In the genomic region with DNA sequence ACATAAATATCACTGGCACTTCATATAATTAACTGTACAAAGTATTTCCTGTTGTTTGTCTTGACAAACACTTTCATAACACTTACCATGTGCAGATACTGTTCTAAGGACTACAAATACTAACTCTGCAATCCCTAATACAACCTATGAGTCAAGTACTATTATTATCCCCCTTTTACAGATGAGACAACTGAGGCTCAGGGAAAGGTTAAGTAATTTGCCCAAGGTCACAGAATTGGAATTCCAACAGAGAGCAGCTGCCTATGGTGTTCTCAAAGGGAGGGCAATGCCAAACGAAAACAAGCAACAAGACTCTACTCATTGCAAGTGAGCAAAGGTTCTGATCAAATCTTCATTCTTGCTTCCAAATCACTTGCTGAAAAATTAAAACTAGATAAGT, we compare ENCODE assay signal across 14 cellular contexts.
DNase-seq lines count a peak whose midpoint lies in the region; ATAC-seq and TF ChIP-seq lines count a peak whose summit lies in the region.
"Had no signal": no experiment of that assay in that cellular context is flagged by ENCODE, and none has a peak within 500 bp of the region (broad histone marks: within the 10 kb centered on the region; RNA-seq: fewer than 3 reads in every experiment).

No MANE protein-coding gene starts in this region.

- H3K9ac ChIP-seq in iPS-20b (ENCODE audit: low read depth, low read length), result peak overlapping the region; percentile 46; the same call in 1 of the 2 replicates

- TF ChIP-seq POLR2A in prostate gland (IDR thresholded peaks at IDR 0.05), result no peak

- H3K4me1 ChIP-seq in right atrium auricular region, result peaks cover 0 to 52% of the 10 kb centered on the region in 2 donors
- H3K4me1 ChIP-seq in iPS-20b (ENCODE audit: insufficient read depth, low read length), result peaks cover 53% of the 10 kb centered on the region
- peaks cover 8% of the 10 kb centered on the region for H3K4me1 ChIP-seq in prostate gland (replicated peaks)

- 56% methylated on average over 1 of the region's 1 CpG for WGBS in prostate gland

- H3K4me3 ChIP-seq in right atrium auricular region (no peak overlapping the region), iPS-20b (ENCODE audit: low read length) (0 out of 2 replicates have a peak overlapping the region, but pooled peaks have one; percentile 27), prostate gland (no peak overlapping the region)
- H3K4me3 ChIP-seq: HAP-1 had no signal

- intact Hi-C loops in cardiac septum (cut with DNase I) (loop anchor here (5.0 kb wide), 1 partner anchor 84 kb away; the partner anchor contains the start of gene MAGI1), prostate gland (cut with DNase I) (no loop called here)

- H3K9me3 ChIP-seq in right atrium auricular region (no peaks in the 10 kb centered on the region), iPS-20b (ENCODE audit: insufficient read depth, low read depth, low read length) (no peaks in the 10 kb centered on the region), prostate gland (no peaks in the 10 kb centered on the region)
- H3K9me3 ChIP-seq: HAP-1 had no signal

- no peak for TF ChIP-seq CTCF in right atrium auricular region (IDR thresholded peaks at IDR 0.05)
- TF ChIP-seq CTCF in prostate gland (IDR thresholded peaks at IDR 0.05), result no peak

- ATAC-seq in HG02870 (IDR thresholded peaks at IDR 0.05; ENCODE audit: unreplicated experiment), result no peak
- no peak for ATAC-seq in HG03175 (IDR thresholded peaks at IDR 0.05; ENCODE audit: unreplicated experiment)
- ATAC-seq: stimulated activated naive B cell treated with anti-CD40 and anti-IgM and Interleukin-4, amounts not matched to agents 10 μg/mL and 1 μg/mL and 100 μg/mL, for 72 hours had no signal

- H3K36me3 ChIP-seq in right atrium auricular region (no peaks in the 10 kb centered on the region), iPS-20b (ENCODE audit: insufficient read depth, low read depth, low read length) (no peaks in the 10 kb centered on the region), prostate gland (no peaks in the 10 kb centered on the region)
- H3K36me3 ChIP-seq: HAP-1 had no signal

- peak overlapping the region; percentile 73 to 74 for H3K27ac ChIP-seq in right atrium auricular region
- H3K27ac ChIP-seq in iPS-20b (ENCODE audit: low read length), result peak overlapping the region; percentile 79
- H3K27ac ChIP-seq in prostate gland, result peak overlapping the region; percentile 83 to 86

- H3K27me3 ChIP-seq in right atrium auricular region (no peaks in the 10 kb centered on the region), iPS-20b (ENCODE audit: insufficient read depth, low read length) (no peaks in the 10 kb centered on the region), prostate gland (replicated peaks; ENCODE audit: insufficient read depth) (no peaks in the 10 kb centered on the region)

- no peak for DNase-seq in right atrium auricular region (ENCODE audit: low spot score)
- DNase-seq in cardiac septum (ENCODE audit: low spot score), result no peak
- DNase-seq in prostate gland (ENCODE audit: low spot score), result no peak
- DNase-seq in NCI-H526 treated with DMSO at 0.1 percent for 48 hours (lab: John Stamatoyannopoulos, UW), result no peak
- DNase-seq in inferior parietal cortex (ENCODE audit: extremely low spot score), result no peak
- DNase-seq: activated naive CD8-positive, alpha-beta T cell treated with anti-CD3 and anti-CD28 coated beads, Interleukin-2, amount 10 ng/mL, durations not matched to agents 7 days and 5 days; effector CD4-positive, alpha-beta T cell; NCI-H2171 treated with DMSO at 0.1 percent for 48 hours; nephron progenitor cell; stimulated activated naive B cell treated with anti-CD40 and anti-IgM and Interleukin-4, amounts not matched to agents 10 μg/mL and 1 μg/mL and 100 μg/mL, for 72 hours had no signal
